In genomic region chr6:39543117-39543516, GRCh38 we compare ENCODE assay signal across 25 cellular contexts.
A peak's percentile ranks its signal among the peaks of the same experiment; 100 is the strongest.
DNase-seq lines count a peak whose midpoint lies in the region; ATAC-seq and TF ChIP-seq lines count a peak whose summit lies in the region.
"Had no signal": no experiment of that assay in that cellular context is flagged by ENCODE, and none has a peak within 500 bp of the region (broad histone marks: within the 10 kb centered on the region; RNA-seq: fewer than 3 reads in every experiment).

No MANE protein-coding gene starts in this region.

- TF ChIP-seq EP300 in esophagus muscularis mucosa (IDR thresholded peaks at IDR 0.05) = no peak

- H3K4me3 ChIP-seq in esophagus muscularis mucosa (no peak overlapping the region), right cardiac atrium (ENCODE audit: low read length) (no peak overlapping the region)
- H3K4me3 ChIP-seq: ascending aorta, GM12878, pancreas had no signal

- intact Hi-C loops in esophagus muscularis mucosa (cut with DNase I) (loop anchor here (10.0 kb wide), 1 partner anchor 262 kb away; no protein-coding TSS in a partner anchor), right cardiac atrium (cut with DNase I) (no loop called here), sciatic nerve (cut with DNase I) (no loop called here)

- H3K9me3 ChIP-seq in esophagus muscularis mucosa (no peaks in the 10 kb centered on the region), right cardiac atrium (ENCODE audit: control insufficient read depth, low read length) (no peaks in the 10 kb centered on the region)
- H3K9me3 ChIP-seq: ascending aorta, pancreas had no signal

- H3K36me3 Mint-ChIP-seq in glutamatergic neuron (ENCODE audit: unreplicated experiment) = no peaks in the 10 kb centered on the region
- H3K36me3 Mint-ChIP-seq: CD4-positive, CD25-positive, alpha-beta regulatory T cell; immature natural killer cell; naive B cell had no signal

- H3K4me1 Mint-ChIP-seq in glutamatergic neuron (ENCODE audit: low read depth, unreplicated experiment) = no peaks in the 10 kb centered on the region
- H3K4me1 Mint-ChIP-seq: CD4-positive, CD25-positive, alpha-beta regulatory T cell; immature natural killer cell; naive B cell had no signal

- 25% methylated on average over 2 of the region's 2 CpGs for WGBS in esophagus muscularis mucosa
- 21% methylated on average over 2 of the region's 2 CpGs for WGBS in right cardiac atrium

- no peaks in the 10 kb centered on the region for H3K27me3 Mint-ChIP-seq in glutamatergic neuron (ENCODE audit: unreplicated experiment)

- peak; percentile 70 for DNase-seq in GM03348 (ENCODE audit: low spot score)
- DNase-seq in esophagus muscularis mucosa (ENCODE audit: extremely low spot score) = peak; percentile 93
- peak; percentile 75 to 86 (median 85) for DNase-seq in right cardiac atrium
- no peak for DNase-seq in sciatic nerve (ENCODE audit: low spot score)
- DNase-seq in SK-N-DZ (ENCODE audit: low spot score) = no peak
- no peak for DNase-seq in NCI-H2107 treated with DMSO at 0.1 percent for 48 hours (lab: John Stamatoyannopoulos, UW; ENCODE audit: unreplicated experiment)
- DNase-seq in stimulated activated CD8-positive, alpha-beta memory T cell treated with anti-CD3 and anti-CD28 coated beads, Interleukin-4, amount 100 ng/mL, for 48 hours = no peak
- no peak for DNase-seq in glutamatergic neuron
- DNase-seq: ACHN; activated CD4-positive, alpha-beta T cell treated with anti-CD3 and anti-CD28 coated beads, Interleukin-2, amount 50 U/mL, for 1 hour; activated CD8-positive, alpha-beta memory T cell treated with anti-CD3 and anti-CD28 coated beads, Interleukin-2, amount 50 U/mL, for 4 hours; activated gamma-delta T cell treated with Interleukin-2 at 50 U/mL for 16 hours; CD4-positive, CD25-positive, alpha-beta regulatory T cell; cortex of kidney; GF-D8; H9; immature natural killer cell; naive B cell; NCI-H1105 treated with DMSO at 0.1 percent for 48 hours; NCI-H524 treated with DMSO at 0.1 percent for 48 hours; pancreas; stimulated activated CD4-positive, alpha-beta T cell treated with anti-CD3 and anti-CD28 coated beads, Interleukin-4, amount 100 ng/mL, for 4 hours had no signal

- TF ChIP-seq CTCF in esophagus muscularis mucosa (IDR thresholded peaks at IDR 0.05) (no peak), glutamatergic neuron (IDR thresholded peaks at IDR 0.05; ENCODE audit: partially characterized antibody, unreplicated experiment) (no peak)

- H3K9me3 Mint-ChIP-seq in glutamatergic neuron (ENCODE audit: unreplicated experiment) = no peaks in the 10 kb centered on the region
- H3K9me3 Mint-ChIP-seq: H9 had no signal

- H3K4me3 Mint-ChIP-seq in glutamatergic neuron (ENCODE audit: unreplicated experiment) = no peak overlapping the region
- H3K4me3 Mint-ChIP-seq: CD4-positive, CD25-positive, alpha-beta regulatory T cell; H9; immature natural killer cell; naive B cell had no signal

- no peaks in the 10 kb centered on the region for H3K27me3 ChIP-seq in esophagus muscularis mucosa
- H3K27me3 ChIP-seq in right cardiac atrium (ENCODE audit: control insufficient read depth, insufficient read depth) = no peaks in the 10 kb centered on the region
- H3K27me3 ChIP-seq: ascending aorta, pancreas had no signal

- H3K27ac ChIP-seq in esophagus muscularis mucosa (replicated peaks in 1 of 4) (peak overlapping the region; percentile 70 to 72 (median 70)), right cardiac atrium (ENCODE audit: low read length) (no peak overlapping the region)
- H3K27ac ChIP-seq: ascending aorta, pancreas, VCaP had no signal

- H3K36me3 ChIP-seq in esophagus muscularis mucosa = no peaks in the 10 kb centered on the region
- H3K36me3 ChIP-seq: ascending aorta, pancreas had no signal

- no peak overlapping the region for H3K27ac Mint-ChIP-seq in glutamatergic neuron (ENCODE audit: unreplicated experiment)
- H3K27ac Mint-ChIP-seq: immature natural killer cell had no signal

- peak; percentile 96 for ATAC-seq in right cardiac atrium
- ATAC-seq in sciatic nerve = peak; percentile 90
- ATAC-seq: GM12878 had no signal

- H3K4me1 ChIP-seq in esophagus muscularis mucosa = peaks cover 5 to 47% (median 32%) of the 10 kb centered on the region in 4 donors
- no peaks in the 10 kb centered on the region for H3K4me1 ChIP-seq in right cardiac atrium (ENCODE audit: control insufficient read depth, insufficient read depth, low read length)
- H3K4me1 ChIP-seq: pancreas had no signal

- no peak for TF ChIP-seq POLR2A in esophagus muscularis mucosa (IDR thresholded peaks at IDR 0.05; ENCODE audit: low read depth)

Comparison
In these comparisons a context has a peak if more than half of its experiments do, and no peak if none do; other contexts are left out.
1. DNase-seq: peak in GM03348 (single experiment), esophagus muscularis mucosa (single experiment) and right cardiac atrium (3 of 3); none in sciatic nerve (single experiment), SK-N-DZ (single experiment), NCI-H2107 treated with DMSO at 0.1 percent for 48 hours (single experiment), stimulated activated CD8-positive, alpha-beta memory T cell treated with anti-CD3 and anti-CD28 coated beads, Interleukin-4, amount 100 ng/mL, for 48 hours (single experiment) and glutamatergic neuron (single experiment).